19 cellular contexts compared by ENCODE assay signal in the genomic region with DNA sequence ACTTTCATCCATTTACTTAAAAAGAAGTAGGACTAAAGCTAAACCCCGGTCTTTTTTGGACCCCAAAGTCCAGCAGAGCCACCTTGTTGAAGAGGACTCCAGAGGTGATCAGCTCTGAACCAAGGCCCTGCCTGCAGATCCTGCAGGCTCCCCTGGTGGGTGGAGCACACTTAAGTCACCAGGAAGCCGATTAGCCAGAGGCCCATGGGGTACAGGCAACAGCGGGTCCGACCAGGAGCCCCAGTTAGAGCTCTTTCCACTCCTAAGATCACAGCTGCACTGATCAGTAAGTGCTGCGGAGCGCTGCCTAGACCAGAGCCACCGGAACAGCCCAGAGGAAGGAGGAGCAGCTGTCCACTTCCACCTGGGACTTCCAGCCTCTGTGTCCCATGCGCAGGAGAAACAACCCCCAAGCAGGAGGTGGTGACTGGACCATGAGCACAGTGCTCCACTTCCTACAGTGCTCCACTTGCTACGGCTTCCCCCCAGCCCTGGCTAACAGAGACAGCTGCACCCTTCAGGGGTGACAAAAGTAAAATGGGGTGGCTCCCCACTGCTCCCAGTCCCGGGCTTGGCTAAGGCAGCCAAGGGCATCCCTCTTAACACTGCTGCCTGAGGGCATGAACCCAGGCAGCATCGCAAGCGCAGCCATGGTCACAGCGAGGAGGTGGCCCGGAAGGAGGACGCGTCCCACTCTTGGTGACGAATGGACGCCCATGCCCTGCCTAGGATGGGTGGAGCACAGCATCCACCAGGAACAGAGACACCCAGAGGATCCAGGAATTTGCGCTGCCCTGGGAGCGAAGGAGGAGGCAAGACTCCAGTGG. TPM values are rescaled to one million over a fixed set of nuclear protein-coding genes. Genes with fewer than 3 reads are reported as not detected.
DNase-seq lines count a peak whose midpoint lies in the region; ATAC-seq lines count a peak whose summit lies in the region.
"Had no signal": no experiment of that assay in that cellular context is flagged by ENCODE, and none has a peak within 500 bp of the region (broad histone marks: within the 10 kb centered on the region; RNA-seq: fewer than 3 reads in every experiment).

No MANE protein-coding gene starts in this region.

- H3K4me1 ChIP-seq in GM23248 (ENCODE audit: insufficient read depth): peaks cover 23% of the 10 kb centered on the region
- H3K4me1 ChIP-seq: BE2C had no signal

- H3K27ac ChIP-seq in GM23248: no peak overlapping the region

- no peak overlapping the region for H3K27ac Mint-ChIP-seq in activated naive CD8-positive, alpha-beta T cell treated with anti-CD3 and anti-CD28 coated beads for 36 hours

- H3K4me3 Mint-ChIP-seq in activated naive CD8-positive, alpha-beta T cell treated with anti-CD3 and anti-CD28 coated beads for 36 hours: no peak overlapping the region
- H3K4me3 Mint-ChIP-seq: CD4-positive, alpha-beta memory T cell had no signal

- H3K4me3 ChIP-seq in GM23248: no peak overlapping the region
- H3K4me3 ChIP-seq: GM12878 had no signal

- WGBS in GM23248 (ENCODE audit: low coverage in 1 of 2, low lambda C conversion rate in 2 of 2, missing lambda C conversion rate in 2 of 2), 2 experiments: 83 to 87% methylated on average over 20 of the region's 20 CpGs

- intact Hi-C loops in posterior vena cava (cut with DNase I): no loop called here

- no peaks in the 10 kb centered on the region for H3F3A ChIP-seq in GM23248 (ENCODE audit: insufficient read depth)

- H3K9ac ChIP-seq in GM23248: no peak overlapping the region

- no peaks in the 10 kb centered on the region for H3K4me1 Mint-ChIP-seq in activated naive CD8-positive, alpha-beta T cell treated with anti-CD3 and anti-CD28 coated beads for 36 hours
- H3K4me1 Mint-ChIP-seq: CD4-positive, alpha-beta memory T cell had no signal

- no peak overlapping the region for H2AFZ ChIP-seq in GM23248

- no peaks in the 10 kb centered on the region for H3K9me3 ChIP-seq in GM23248 (ENCODE audit: low read depth)
- H3K9me3 ChIP-seq: BE2C had no signal

- H3K9me2 ChIP-seq in GM23248 (ENCODE audit: insufficient read depth): no peaks in the 10 kb centered on the region

- H3K36me3 ChIP-seq in GM23248 (ENCODE audit: low read depth): 0 out of 2 replicates have a peak, but pooled peaks cover 4% of the 10 kb centered on the region
- H3K36me3 ChIP-seq: BE2C had no signal

- H3K79me2 ChIP-seq in GM23248 (ENCODE audit: insufficient read depth): no peaks in the 10 kb centered on the region

- no peaks in the 10 kb centered on the region for H4K20me1 ChIP-seq in GM23248 (ENCODE audit: insufficient read depth)

- no peak overlapping the region for H3K4me2 ChIP-seq in GM23248 (ENCODE audit: unreplicated experiment)

- no peaks in the 10 kb centered on the region for H3K9me3 Mint-ChIP-seq in activated naive CD8-positive, alpha-beta T cell treated with anti-CD3 and anti-CD28 coated beads for 36 hours
- H3K9me3 Mint-ChIP-seq: CD4-positive, alpha-beta memory T cell had no signal

- in situ Hi-C loops in GM23248 (cut with MboI): no loop called here

- peaks cover 14% of the 10 kb centered on the region for H3K36me3 Mint-ChIP-seq in activated naive CD8-positive, alpha-beta T cell treated with anti-CD3 and anti-CD28 coated beads for 36 hours

- no peaks in the 10 kb centered on the region for H3K27me3 ChIP-seq in GM23248 (replicated peaks; ENCODE audit: insufficient read depth)
- H3K27me3 ChIP-seq: BE2C had no signal

- no peaks in the 10 kb centered on the region for H3K27me3 Mint-ChIP-seq in activated naive CD8-positive, alpha-beta T cell treated with anti-CD3 and anti-CD28 coated beads for 36 hours
- H3K27me3 Mint-ChIP-seq: CD4-positive, alpha-beta memory T cell had no signal

- DNase-seq in GM23248 (peak; percentile 6), HuH-7.5 (ENCODE audit: low spot score) (peak; percentile 29), posterior vena cava (ENCODE audit: low spot score) (peak; percentile 68), pons (ENCODE audit: low spot score) (no peak)
- no peak for DNase-seq in activated naive CD8-positive, alpha-beta T cell treated with anti-CD3 and anti-CD28 coated beads for 36 hours
- DNase-seq: BE2C; CD4-positive, alpha-beta memory T cell; DMS79; Karpas-422; MM.1S; NCI-H1105 treated with DMSO at 0.1 percent for 48 hours; NCI-H1930; NCI-H2171; NCI-H446 treated with DMSO at 0.1 percent for 48 hours; NCI-H748 treated with DMSO at 0.1 percent for 48 hours had no signal

- ATAC-seq in esophagus mucosa (peak; percentile 11), GM18868 (IDR thresholded peaks at IDR 0.05; ENCODE audit: unreplicated experiment) (no peak)
- ATAC-seq: GM12878, Right ventricle myocardium inferior had no signal

RNA-seq across cellular contexts. Expression of a gene that starts 58.0 kb away (rescaled TPM):
- total RNA-seq in GM23248 (2014; rRNA removed; shearing (Covaris generic)): 4.0 and 7.8 TPM in 2 replicates
- polyA plus RNA-seq in GM23248 (2016; fragmentation: Nextera tagmentation; extraction: Ambion mirVana): 4.2 and 4.4 TPM in 2 replicates
- total RNA-seq in esophagus mucosa (4.7 TPM), posterior vena cava (1 to 10 TPM; 6.9 to 7.7 TPM)
- 10 to 100 TPM; 11.4 to 12.6 TPM for total RNA-seq in activated naive CD8-positive, alpha-beta T cell treated with anti-CD3 and anti-CD28 coated beads for 36 hours

Comparison
In these comparisons a context has a peak if more than half of its experiments do, and no peak if none do; other contexts are left out.
1. DNase-seq: peak in GM23248 (single experiment), HuH-7.5 (single experiment) and posterior vena cava (single experiment); none in activated naive CD8-positive, alpha-beta T cell treated with anti-CD3 and anti-CD28 coated beads for 36 hours (single experiment) and pons (single experiment).